ENCODE assay signal across 23 cellular contexts in the genomic region with DNA sequence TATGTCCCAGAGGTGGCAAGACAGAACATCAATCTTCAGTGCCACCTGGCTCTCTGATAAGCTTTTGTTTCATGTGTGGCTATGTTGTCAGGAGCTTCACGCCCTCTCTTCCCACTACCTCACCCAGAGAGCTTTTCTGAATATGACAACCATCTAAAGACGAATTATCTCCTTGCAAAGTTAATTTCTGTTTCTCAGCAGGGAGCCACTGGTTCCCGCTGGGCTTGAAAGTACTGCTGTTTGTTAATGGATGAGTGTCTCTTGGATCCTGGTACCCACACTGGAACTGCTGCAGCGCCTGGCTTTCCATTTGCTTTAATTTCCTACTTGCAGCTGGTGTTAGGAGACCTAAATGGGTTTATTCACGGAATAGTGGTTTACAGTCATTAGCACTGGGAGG.
DNase-seq lines count a peak whose midpoint lies in the region; TF ChIP-seq lines count a peak whose summit lies in the region.
"Had no signal": no experiment of that assay in that cellular context is flagged by ENCODE, and none has a peak within 500 bp of the region (broad histone marks: within the 10 kb centered on the region; RNA-seq: fewer than 3 reads in every experiment).

No MANE protein-coding gene starts in this region.

- H3K27me3 ChIP-seq in HUES48 (ENCODE audit: control insufficient read depth, insufficient read depth, low read length) = no peaks in the 10 kb centered on the region
- H3K27me3 ChIP-seq in parathyroid adenoma (ENCODE audit: control insufficient read depth, insufficient read depth, low read length) = no peaks in the 10 kb centered on the region
- no peaks in the 10 kb centered on the region for H3K27me3 ChIP-seq in prostate gland (replicated peaks; ENCODE audit: insufficient read depth)
- H3K27me3 ChIP-seq: neutrophil, upper lobe of left lung had no signal

- no peak overlapping the region for H3K4me3 Mint-ChIP-seq in HFFc6
- H3K4me3 Mint-ChIP-seq: activated naive CD8-positive, alpha-beta T cell treated with anti-CD3 and anti-CD28 coated beads for 36 hours; CD4-positive, CD25-positive, alpha-beta regulatory T cell had no signal

- DNase-seq in NCI-H2081 treated with DMSO at 0.1 percent for 48 hours (lab: John Stamatoyannopoulos, UW) = peak; percentile 69
- DNase-seq in NCI-H774 (lab: John Stamatoyannopoulos, UW) = peak; percentile 3
- no peak for DNase-seq in COLO829 (ENCODE audit: low spot score)
- no peak for DNase-seq in HFFc6
- no peak for DNase-seq in mesenteric fat pad (ENCODE audit: low spot score)
- no peak for DNase-seq in prostate gland (ENCODE audit: low spot score)
- DNase-seq: activated CD8-positive, alpha-beta memory T cell treated with anti-CD3 and anti-CD28 coated beads, Interleukin-2, amount 50 U/mL, for 48 hours; activated naive CD8-positive, alpha-beta T cell treated with anti-CD3 and anti-CD28 coated beads for 36 hours; CD4-positive, CD25-positive, alpha-beta regulatory T cell; DMS 273 treated with DMSO at 0.1 percent for 48 hours; GF-D8; Karpas-422; NCI-H2171; SHP77; stimulated activated CD4-positive, alpha-beta T cell treated with anti-CD3 and anti-CD28 coated beads, Interleukin-1b, Interleukin-23, amount 100 ng/mL, for 48 hours; T-helper 9 cell; upper lobe of left lung had no signal

- TF ChIP-seq CTCF in parathyroid adenoma (IDR thresholded peaks at IDR 0.05) (no peak), HFFc6 (IDR thresholded peaks at IDR 0.05) (no peak), prostate gland (IDR thresholded peaks at IDR 0.05) (no peak)

- intact Hi-C loops in prostate gland (cut with DNase I) = no loop called here

- H3K4me1 Mint-ChIP-seq in HFFc6 (ENCODE audit: low read depth) = peaks cover 13% of the 10 kb centered on the region
- H3K4me1 Mint-ChIP-seq: activated naive CD8-positive, alpha-beta T cell treated with anti-CD3 and anti-CD28 coated beads for 36 hours had no signal

- 98% methylated on average over 5 of the region's 5 CpGs for WGBS in prostate gland

- H2AFZ ChIP-seq in parathyroid adenoma = no peak overlapping the region

- H3K9me3 ChIP-seq in HUES48 (ENCODE audit: control insufficient read depth, insufficient read depth, low read length) = no peaks in the 10 kb centered on the region
- no peaks in the 10 kb centered on the region for H3K9me3 ChIP-seq in parathyroid adenoma (ENCODE audit: control insufficient read depth, low read length)
- H3K9me3 ChIP-seq in prostate gland = no peaks in the 10 kb centered on the region
- H3K9me3 ChIP-seq: neutrophil, upper lobe of left lung had no signal

- H3K4me2 ChIP-seq in parathyroid adenoma (ENCODE audit: low read length) = no peak overlapping the region

- no peak overlapping the region for H3K27ac Mint-ChIP-seq in HFFc6
- H3K27ac Mint-ChIP-seq: activated naive CD8-positive, alpha-beta T cell treated with anti-CD3 and anti-CD28 coated beads for 36 hours; activated T-helper 2 cell treated with anti-CD3 and anti-CD28 coated beads, Interferon-gamma antibody, Interleukin-2, Interleukin-4, amounts not matched to agents 10 μg/mL and 5 μg/mL and 100 μg/mL, durations not matched to agents 14 hours and 24 hours and 36 hours; CD4-positive, CD25-positive, alpha-beta regulatory T cell had no signal

- no peaks in the 10 kb centered on the region; the same call in 1 of the 2 replicates for H3K9me3 Mint-ChIP-seq in HFFc6
- H3K9me3 Mint-ChIP-seq: activated T-helper 2 cell treated with anti-CD3 and anti-CD28 coated beads, Interferon-gamma antibody, Interleukin-2, Interleukin-4, amounts not matched to agents 10 μg/mL and 5 μg/mL and 100 μg/mL, durations not matched to agents 14 hours and 24 hours and 36 hours; CD4-positive, CD25-positive, alpha-beta regulatory T cell had no signal

- H3K36me3 ChIP-seq in HUES48 (ENCODE audit: control insufficient read depth, insufficient read depth, low read length) (no peaks in the 10 kb centered on the region), parathyroid adenoma (ENCODE audit: control insufficient read depth, insufficient read depth, low read length) (no peaks in the 10 kb centered on the region), prostate gland (no peaks in the 10 kb centered on the region)
- H3K36me3 ChIP-seq: neutrophil, upper lobe of left lung had no signal

- no peak for TF ChIP-seq POLR2A in prostate gland (IDR thresholded peaks at IDR 0.05)

- H3K4me1 ChIP-seq in HUES48 (ENCODE audit: control insufficient read depth, insufficient read depth, low read length) = peaks cover 20% of the 10 kb centered on the region
- H3K4me1 ChIP-seq in parathyroid adenoma = peaks cover 35% of the 10 kb centered on the region
- H3K4me1 ChIP-seq in prostate gland (replicated peaks) = no peaks in the 10 kb centered on the region
- H3K4me1 ChIP-seq: upper lobe of left lung had no signal

- H3K79me2 ChIP-seq in parathyroid adenoma = no peaks in the 10 kb centered on the region

- H3K36me3 Mint-ChIP-seq in HFFc6 (ENCODE audit: low read depth) = no peaks in the 10 kb centered on the region

- H3K27me3 Mint-ChIP-seq in HFFc6 (ENCODE audit: insufficient read depth) = peaks cover 9% of the 10 kb centered on the region; the same call in 1 of the 2 replicates
- H3K27me3 Mint-ChIP-seq: activated naive CD8-positive, alpha-beta T cell treated with anti-CD3 and anti-CD28 coated beads for 36 hours; CD4-positive, CD25-positive, alpha-beta regulatory T cell had no signal

- no peak overlapping the region for H3K9ac ChIP-seq in HUES48 (ENCODE audit: low read depth, low read length)
- no peak overlapping the region for H3K9ac ChIP-seq in parathyroid adenoma

- H3K4me3 ChIP-seq in HUES48 (ENCODE audit: low read depth, low read length) (no peak overlapping the region), parathyroid adenoma (ENCODE audit: low read depth, low read length) (no peak overlapping the region), prostate gland (no peak overlapping the region)
- H3K4me3 ChIP-seq: lung, skin epidermis, upper lobe of left lung had no signal

- H3K27ac ChIP-seq in HUES48 (ENCODE audit: low read depth, low read length) = peak overlapping the region; percentile 31
- H3K27ac ChIP-seq in parathyroid adenoma = peak overlapping the region; percentile 73
- H3K27ac ChIP-seq in prostate gland = no peak overlapping the region
- H3K27ac ChIP-seq: neutrophil, skin epidermis, upper lobe of left lung had no signal

Comparison
In these comparisons a context has a peak if more than half of its experiments do, and no peak if none do; other contexts are left out.
1. H3K27ac ChIP-seq: peak in HUES48 (single experiment) and parathyroid adenoma (single experiment); none in prostate gland (0 of 2).
2. DNase-seq: peak in NCI-H2081 treated with DMSO at 0.1 percent for 48 hours (single experiment) and NCI-H774 (single experiment); none in COLO829 (single experiment), HFFc6 (single experiment), mesenteric fat pad (single experiment) and prostate gland (single experiment).